In the genomic region with DNA sequence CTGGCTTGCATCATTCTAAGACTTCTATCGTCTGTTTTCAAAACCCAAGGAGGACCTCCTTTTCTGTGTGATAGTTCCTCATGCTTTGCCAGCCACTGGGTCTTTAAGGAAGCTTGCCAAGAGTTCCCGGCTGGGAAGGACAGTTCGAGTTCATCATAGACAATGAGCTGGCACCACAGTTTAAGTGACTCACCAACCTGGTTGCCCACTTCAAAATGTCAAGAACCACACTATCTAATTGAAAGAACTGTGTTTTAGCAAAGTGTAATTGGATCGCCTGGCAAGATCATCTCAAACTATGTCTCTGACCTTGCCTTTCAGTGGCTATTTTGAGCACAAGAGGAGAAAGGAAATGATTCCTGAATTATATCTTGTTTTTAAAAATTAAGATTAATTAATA, we compare ENCODE assay signal across 1 cellular context.
A peak's percentile ranks its signal among the peaks of the same experiment; 100 is the strongest.
TF ChIP-seq lines count a peak whose summit lies in the region.

No MANE protein-coding gene starts in this region.

TF ChIP-seq in HCT116, 20 proteins besides CTCF, POLR2A, EP300 and RAD21 (continued from another document):
- TF ChIP-seq, protein P1, sequence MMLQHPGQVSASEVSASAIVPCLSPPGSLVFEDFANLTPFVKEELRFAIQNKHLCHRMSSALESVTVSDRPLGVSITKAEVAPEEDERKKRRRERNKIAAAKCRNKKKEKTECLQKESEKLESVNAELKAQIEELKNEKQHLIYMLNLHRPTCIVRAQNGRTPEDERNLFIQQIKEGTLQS (IDR thresholded peaks at IDR 0.05) = no peak
- TF ChIP-seq SP1 (IDR thresholded peaks at IDR 0.05; ENCODE audit: low read depth) (peak; percentile 89), TCF7L2 (IDR thresholded peaks at IDR 0.05; ENCODE audit: borderline replicate concordance, extremely low read depth, insufficient read depth, insufficient read length) (no peak), CEBPB (IDR thresholded peaks at IDR 0.05; ENCODE audit: low read depth) (peak; percentile 57; the same call in 1 of the 2 replicates), ELF1 (IDR thresholded peaks at IDR 0.05; ENCODE audit: borderline replicate concordance, low read depth) (no peak; the same call in 1 of the 2 replicates), JUND (IDR thresholded peaks at IDR 0.05) (peak; percentile 93)
- TF ChIP-seq, protein P2, sequence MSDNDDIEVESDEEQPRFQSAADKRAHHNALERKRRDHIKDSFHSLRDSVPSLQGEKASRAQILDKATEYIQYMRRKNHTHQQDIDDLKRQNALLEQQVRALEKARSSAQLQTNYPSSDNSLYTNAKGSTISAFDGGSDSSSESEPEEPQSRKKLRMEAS (IDR thresholded peaks at IDR 0.05) = peak; percentile 53; the same call in 1 of the 2 replicates
